ENCODE assay signal across 20 cellular contexts in the genomic region with DNA sequence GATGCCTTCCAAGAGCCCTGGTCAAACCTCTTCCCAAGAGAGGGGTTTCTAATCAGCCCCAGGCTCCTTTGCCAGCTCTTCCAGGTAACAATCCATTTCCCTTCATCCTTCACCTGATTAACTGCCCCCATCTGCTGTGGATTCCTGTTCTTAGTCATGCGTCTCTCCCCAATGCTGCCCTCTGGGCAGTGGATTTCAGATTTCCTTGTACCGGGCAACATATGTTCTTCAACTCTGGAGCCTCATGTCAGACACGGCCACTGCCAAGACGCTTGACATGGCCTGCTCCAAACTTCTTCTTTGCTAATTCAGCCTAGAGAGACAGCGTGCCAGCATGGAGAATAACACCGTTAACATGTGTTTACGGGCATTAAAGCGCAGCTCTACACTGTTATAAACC.
DNase-seq lines count a peak whose midpoint lies in the region; ATAC-seq, FAIRE-seq and TF ChIP-seq lines count a peak whose summit lies in the region.
"Had no signal": no experiment of that assay in that cellular context is flagged by ENCODE, and none has a peak within 500 bp of the region (broad histone marks: within the 10 kb centered on the region; RNA-seq: fewer than 3 reads in every experiment).

No MANE protein-coding gene starts in this region.

- H4K5ac ChIP-seq in mesendoderm (ENCODE audit: low read length), result no peak overlapping the region

- no peaks in the 10 kb centered on the region for H3K79me1 ChIP-seq in mesendoderm (ENCODE audit: low read length)

- FAIRE-seq in bronchial epithelial cell (lab: Jason Lieb, UNC), result peak; percentile 36

- intact Hi-C loops in spleen (cut with DNase I; ENCODE audit: low total_unique reads) (no loop called here), Right ventricle myocardium superior (cut with DNase I) (no loop called here)

- H3K9me3 ChIP-seq in SJCRH30 (replicated peaks) (0 out of 2 replicates have a peak, but pooled peaks cover 3% of the 10 kb centered on the region), spleen (no peaks in the 10 kb centered on the region)
- H3K9me3 ChIP-seq: SJSA1 had no signal

- no peak overlapping the region for H3K23ac ChIP-seq in mesendoderm (ENCODE audit: low read length)

- H3K18ac ChIP-seq in mesendoderm (ENCODE audit: low read length), result no peak overlapping the region

- no peaks in the 10 kb centered on the region for H3K36me3 Mint-ChIP-seq in stimulated activated naive B cell treated with anti-CD40 and anti-IgM and Interleukin-4, amounts not matched to agents 10 μg/mL and 1 μg/mL and 100 μg/mL, for 72 hours
- H3K36me3 Mint-ChIP-seq: CD14-positive monocyte had no signal

- no peak overlapping the region for H2BK120ac ChIP-seq in mesendoderm (ENCODE audit: low read depth, low read length)

- no peak overlapping the region for H3K9ac ChIP-seq in mesendoderm (ENCODE audit: low read length)

- no peak overlapping the region for H2AK5ac ChIP-seq in mesendoderm (ENCODE audit: low read length)

- no peak for TF ChIP-seq POLR2A in spleen (IDR thresholded peaks at IDR 0.05)

- no peak overlapping the region for H3K4me3 Mint-ChIP-seq in stimulated activated naive B cell treated with anti-CD40 and anti-IgM and Interleukin-4, amounts not matched to agents 10 μg/mL and 1 μg/mL and 100 μg/mL, for 72 hours
- H3K4me3 Mint-ChIP-seq: CD14-positive monocyte, HFFc6 had no signal

- WGBS in mesendoderm (ENCODE audit: extremely low coverage, insufficient coverage, low lambda C conversion rate), result no CpG with 5 or more reads among the region's 8 CpGs
- 84 to 89% (median 86%) methylated on average over 8 of the region's 8 CpGs for WGBS in spleen, 5 donors

- no peak overlapping the region for H2BK5ac ChIP-seq in mesendoderm (ENCODE audit: low read length)

- H3K4me1 ChIP-seq in SJCRH30 (peaks cover 41% of the 10 kb centered on the region), mesendoderm (ENCODE audit: control insufficient read depth, low read depth, low read length) (no peaks in the 10 kb centered on the region), spleen (peaks cover 4 to 24% (median 13%) of the 10 kb centered on the region in 6 donors)

- H2BK15ac ChIP-seq in mesendoderm (replicated peaks; ENCODE audit: low read depth), result no peak overlapping the region

- H3K79me2 ChIP-seq in mesendoderm (ENCODE audit: control insufficient read depth, insufficient read depth, low read length), result no peaks in the 10 kb centered on the region

- H3K9me3 Mint-ChIP-seq in stimulated activated naive B cell treated with anti-CD40 and anti-IgM and Interleukin-4, amounts not matched to agents 10 μg/mL and 1 μg/mL and 100 μg/mL, for 72 hours, result no peaks in the 10 kb centered on the region
- H3K9me3 Mint-ChIP-seq: HFFc6 had no signal

- TF ChIP-seq CTCF in bronchial epithelial cell (IDR thresholded peaks at IDR 0.05; ENCODE audit: insufficient read depth, low read length, severe bottlenecking) (no peak), spleen (IDR thresholded peaks at IDR 0.05 in 8 of 11, conservative IDR thresholded peaks at IDR 0.05 in 3 of 11) (no peak)

- H3K27ac ChIP-seq in SJCRH30, result peak overlapping the region; percentile 55
- H3K27ac ChIP-seq in mesendoderm (ENCODE audit: low read depth, low read length), result no peak overlapping the region
- peak overlapping the region in 7 of 8 donors; percentile 1 to 74 (median 64) for H3K27ac ChIP-seq in spleen
- H3K27ac ChIP-seq: HL-60, SJSA1 had no signal

- peak overlapping the region; percentile 44 for H3K4ac ChIP-seq in mesendoderm (ENCODE audit: low read depth, low read length)

- H3K4me3 ChIP-seq in SJCRH30 (peak overlapping the region; percentile 40; the same call in 1 of the 2 replicates), bronchial epithelial cell (ENCODE audit: low read depth, low read length) (no peak overlapping the region), mesendoderm (ENCODE audit: low read length) (no peak overlapping the region), spleen (no peak overlapping the region)
- H3K4me3 ChIP-seq: SJSA1 had no signal

- H3K4me1 Mint-ChIP-seq in stimulated activated naive B cell treated with anti-CD40 and anti-IgM and Interleukin-4, amounts not matched to agents 10 μg/mL and 1 μg/mL and 100 μg/mL, for 72 hours, result no peaks in the 10 kb centered on the region
- H3K4me1 Mint-ChIP-seq: CD14-positive monocyte had no signal

- H3K27me3 ChIP-seq in SJCRH30 (no peaks in the 10 kb centered on the region), bronchial epithelial cell (ENCODE audit: control insufficient read depth, insufficient read depth, low read length) (no peaks in the 10 kb centered on the region), mesendoderm (ENCODE audit: insufficient read depth, low read length, poor library complexity) (no peaks in the 10 kb centered on the region), spleen (replicated peaks in 1 of 7) (peaks cover 0 to 22% (median 0%) of the 10 kb centered on the region in 7 donors)
- H3K27me3 ChIP-seq: SJSA1 had no signal

- H3K27me3 Mint-ChIP-seq in stimulated activated naive B cell treated with anti-CD40 and anti-IgM and Interleukin-4, amounts not matched to agents 10 μg/mL and 1 μg/mL and 100 μg/mL, for 72 hours, result peaks cover 0 to 23% of the 10 kb centered on the region in 2 donors

- H3K27ac Mint-ChIP-seq in stimulated activated naive B cell treated with anti-CD40 and anti-IgM and Interleukin-4, amounts not matched to agents 10 μg/mL and 1 μg/mL and 100 μg/mL, for 72 hours, result no peak overlapping the region
- H3K27ac Mint-ChIP-seq: CD14-positive monocyte, HFFc6 had no signal

- H3K4me2 ChIP-seq in mesendoderm (ENCODE audit: low read length), result no peak overlapping the region

- DNase-seq in SJCRH30, result peak; percentile 11 to 42
- no peak for DNase-seq in bronchial epithelial cell (ENCODE audit: low read depth)
- no peak for DNase-seq in mesendoderm
- DNase-seq in spleen, result no peak
- no peak for DNase-seq in Right ventricle myocardium superior
- no peak for DNase-seq in stimulated activated naive B cell treated with anti-CD40 and anti-IgM and Interleukin-4, amounts not matched to agents 10 μg/mL and 1 μg/mL and 100 μg/mL, for 72 hours
- no peak for DNase-seq in RKO (ENCODE audit: low spot score)
- DNase-seq: ACHN, DMS79, H7, HFFc6, NCI-H146, NCI-H2029 treated with DMSO at 0.1 percent for 48 hours, NCI-H2171, NCI-H446, RPMI8226 had no signal

- no peak overlapping the region for H4K8ac ChIP-seq in mesendoderm (ENCODE audit: low read depth, low read length)

- no peak for ATAC-seq in Right ventricle myocardium superior (ENCODE audit: poor library complexity)
- no peak for ATAC-seq in HG03095 (IDR thresholded peaks at IDR 0.05; ENCODE audit: unreplicated experiment)
- no peak for ATAC-seq in stimulated activated naive B cell treated with anti-CD40 and anti-IgM and Interleukin-4, amounts not matched to agents 10 μg/mL and 1 μg/mL and 100 μg/mL, for 72 hours (replicated peaks)

- H3K36me3 ChIP-seq in SJCRH30, result no peaks in the 10 kb centered on the region
- H3K36me3 ChIP-seq in bronchial epithelial cell (ENCODE audit: control insufficient read depth, insufficient read depth, low read length), result no peaks in the 10 kb centered on the region
- no peaks in the 10 kb centered on the region for H3K36me3 ChIP-seq in mesendoderm (ENCODE audit: control insufficient read depth, insufficient read depth, low read length)
- H3K36me3 ChIP-seq in spleen, result no peaks in the 10 kb centered on the region
- H3K36me3 ChIP-seq: SJSA1 had no signal

- no peak overlapping the region for H3K56ac ChIP-seq in mesendoderm (ENCODE audit: low read length)

Comparison
In these comparisons a context has a peak if more than half of its experiments do, and no peak if none do; other contexts are left out.
1. DNase-seq: peak in SJCRH30 (2 of 2); none in bronchial epithelial cell (single experiment), mesendoderm (single experiment), spleen (single experiment), Right ventricle myocardium superior (single experiment), stimulated activated naive B cell treated with anti-CD40 and anti-IgM and Interleukin-4, amounts not matched to agents 10 μg/mL and 1 μg/mL and 100 μg/mL, for 72 hours (single experiment) and RKO (single experiment).